18 cellular contexts compared by ENCODE assay signal in genomic region chr9:92300935-92301334, GRCh38. TPM values are rescaled to one million over a fixed set of nuclear protein-coding genes. Genes with fewer than 3 reads are reported as not detected.
A peak's percentile ranks its signal among the peaks of the same experiment; 100 is the strongest.
DNase-seq lines count a peak whose midpoint lies in the region; ATAC-seq, FAIRE-seq and TF ChIP-seq lines count a peak whose summit lies in the region.
"Had no signal": no experiment of that assay in that cellular context is flagged by ENCODE, and none has a peak within 500 bp of the region (broad histone marks: within the 10 kb centered on the region; RNA-seq: fewer than 3 reads in every experiment).

No MANE protein-coding gene starts in this region.

- H3K9me3 ChIP-seq in HepG2 (ENCODE audit: low read length) (no peaks in the 10 kb centered on the region), right lobe of liver (no peaks in the 10 kb centered on the region), SK-N-MC (ENCODE audit: low read depth, low read length) (no peaks in the 10 kb centered on the region), H1 (ENCODE audit: insufficient read depth in 2 of 2, low read depth in 1 of 2, low read length in 1 of 2) (no peaks in the 10 kb centered on the region)
- H3K9me3 ChIP-seq: Caco-2 had no signal

- H3K4me3 ChIP-seq in HepG2 (replicated peaks in 1 of 3; ENCODE audit: insufficient read depth in 1 of 3, low read depth in 2 of 3, low read length in 3 of 3) (no peak overlapping the region), right lobe of liver (no peak overlapping the region), SK-N-MC (no peak overlapping the region), H1 (ENCODE audit: extremely low read depth in 1 of 4, insufficient read depth in 2 of 4, low read depth in 3 of 4, low read length in 4 of 4) (no peak overlapping the region)

- H3K27me3 ChIP-seq in HepG2 (ENCODE audit: control insufficient read depth in 1 of 2, insufficient read depth in 2 of 2, low read length in 2 of 2) (no peaks in the 10 kb centered on the region), right lobe of liver (no peaks in the 10 kb centered on the region), H1 (replicated peaks in 1 of 4; ENCODE audit: control insufficient read depth in 3 of 4, extremely low read depth in 1 of 4, insufficient read depth in 3 of 4, low read length in 3 of 4) (no peaks in the 10 kb centered on the region)

- no peak overlapping the region for H3K4ac ChIP-seq in H1 (replicated peaks; ENCODE audit: insufficient read length, low read depth, low read length)

- no peak overlapping the region for H4K5ac ChIP-seq in H1 (ENCODE audit: insufficient read length, low read depth, low read length)

- 0 out of 2 replicates have a peak, but pooled peaks cover 2% of the 10 kb centered on the region for H3K79me1 ChIP-seq in H1 (ENCODE audit: low read depth, low read length)

- no peak overlapping the region for H4K91ac ChIP-seq in H1 (replicated peaks; ENCODE audit: insufficient read length, low read length)

- TF ChIP-seq RAD21 in HepG2 (CRISPR knock-in tag; IDR thresholded peaks at IDR 0.05): no peak
- no peak for TF ChIP-seq RAD21 in H1 (IDR thresholded peaks at IDR 0.05 in 1 of 2, conservative IDR thresholded peaks at IDR 0.05 in 1 of 2; ENCODE audit: low read depth in 2 of 2, low read length in 2 of 2)

- no peak overlapping the region for H3K56ac ChIP-seq in H1 (replicated peaks; ENCODE audit: insufficient read length, low read depth, low read length)

- ATAC-seq in HepG2: no peak
- ATAC-seq in right lobe of liver: no peak

- TF ChIP-seq CTCF in HepG2 (CRISPR knock-in tag; IDR thresholded peaks at IDR 0.05) (no peak), right lobe of liver (IDR thresholded peaks at IDR 0.05) (no peak), H1 (IDR thresholded peaks at IDR 0.05; ENCODE audit: control extremely low read depth in 1 of 3, insufficient read depth in 1 of 3, low read depth in 1 of 3, low read length in 3 of 3) (no peak)

- BruUV-seq in HepG2 (replicated peaks; lab: Mats Ljungman, UMichigan): no TSS peak

- H3K36me3 ChIP-seq in HepG2 (replicated peaks in 1 of 2; ENCODE audit: control insufficient read depth in 1 of 2, insufficient read depth in 2 of 2, low read length in 2 of 2) (peaks cover 12 to 70% of the 10 kb centered on the region in 2 experiments), right lobe of liver (peaks cover 0 to 91% (median 36%) of the 10 kb centered on the region in 4 donors), SK-N-MC (ENCODE audit: insufficient read depth, low read length) (peaks cover 92% of the 10 kb centered on the region), H1 (ENCODE audit: control insufficient read depth in 2 of 4, insufficient read depth in 4 of 4, low read length in 3 of 4) (peaks cover 20 to 86% (median 62%) of the 10 kb centered on the region in 4 experiments)

- FAIRE-seq in HepG2 (lab: Jason Lieb, UNC) (no peak), H1 (lab: Jason Lieb, UNC) (no peak)
- FAIRE-seq: D721Med, G401.6, GM12891 had no signal

- H2AFZ ChIP-seq in HepG2 (ENCODE audit: low read length): no peak overlapping the region
- no peak overlapping the region for H2AFZ ChIP-seq in H1 (ENCODE audit: low read length)

- no peak overlapping the region for H3K18ac ChIP-seq in H1 (ENCODE audit: extremely low read depth, low read length)

- no peaks in the 10 kb centered on the region for H3K23me2 ChIP-seq in H1 (ENCODE audit: low read depth, low read length)

- no peak overlapping the region for H2AK5ac ChIP-seq in H1 (ENCODE audit: low read depth, low read length)

- H2BK5ac ChIP-seq in H1 (ENCODE audit: low read depth, low read length): no peak overlapping the region

- DNase-seq in HepG2 (ENCODE audit: low spot score): no peak
- no peak for DNase-seq in right lobe of liver
- no peak for DNase-seq in SK-N-MC (ENCODE audit: low read depth, low spot score)
- DNase-seq in H1 (ENCODE audit: low read depth in 1 of 2, low spot score in 2 of 2): no peak
- DNase-seq in activated CD8-positive, alpha-beta memory T cell treated with anti-CD3 and anti-CD28 coated beads for 24 hours: no peak
- no peak for DNase-seq in NCI-H2107 (lab: John Stamatoyannopoulos, UW)
- DNase-seq in foreskin melanocyte: no peak
- DNase-seq: 8988T; Caco-2; CD4-positive, alpha-beta T cell; GOT3; H9; KG1 had no signal

- CTCF ChIA-PET in HepG2 (lab: Yijun Ruan, JAX; ENCODE audit: low intra/inter-chr PET ratio, low total read pairs): no interaction called here
- CTCF ChIA-PET in H1 (lab: Charles Lee; ENCODE audit: partially characterized antibody): interaction anchor here (1.1 kb wide), 1 partner anchor 160 kb away, joined by 3 read pairs; no protein-coding TSS in a partner anchor

- H3K9ac ChIP-seq in HepG2 (ENCODE audit: insufficient read depth, low read depth, low read length) (no peak overlapping the region), SK-N-MC (ENCODE audit: insufficient read length) (peak overlapping the region; percentile 9), H1 (replicated peaks in 1 of 4; ENCODE audit: extremely low read depth in 1 of 4, low read depth in 3 of 4, low read length in 3 of 4) (no peak overlapping the region)

- intact Hi-C loops in HepG2 (cut with micrococcal nuclease; ENCODE audit: unreplicated experiment) (no loop called here), right lobe of liver (cut with DNase I) (no loop called here)

- H3K4me1 ChIP-seq in HepG2 (ENCODE audit: insufficient read depth, low read length) (no peaks in the 10 kb centered on the region), right lobe of liver (no peaks in the 10 kb centered on the region), H1 (replicated peaks in 1 of 4; ENCODE audit: control insufficient read depth in 3 of 4, insufficient read depth in 4 of 4, low read length in 3 of 4) (no peaks in the 10 kb centered on the region)

- in situ Hi-C loops in HepG2 (cut with HindIII; ENCODE audit: extremely low pct_ligation_motif_present, low pct_unique_long_range_greater_than_20kb): no loop called here

- H4K20me1 ChIP-seq in HepG2 (ENCODE audit: insufficient read depth, low read length) (no peaks in the 10 kb centered on the region), H1 (replicated peaks in 1 of 2; ENCODE audit: control insufficient read depth in 1 of 2, insufficient read depth in 2 of 2, low read length in 2 of 2) (no peaks in the 10 kb centered on the region)

- H2BK20ac ChIP-seq in H1 (ENCODE audit: low read length): no peak overlapping the region

- TF ChIP-seq EP300 in HepG2 (IDR thresholded peaks at IDR 0.05; ENCODE audit: low read depth in 2 of 2, low read length in 2 of 2): no peak
- no peak for TF ChIP-seq EP300 in HepG2 (CRISPR knock-in tag; IDR thresholded peaks at IDR 0.05; ENCODE audit: borderline replicate concordance)
- no peak for TF ChIP-seq EP300 in H1 (IDR thresholded peaks at IDR 0.05; ENCODE audit: borderline replicate concordance in 1 of 2, low read depth in 2 of 2, low read length in 2 of 2)

- H3K79me2 ChIP-seq in HepG2 (ENCODE audit: insufficient read depth, low read length): no peaks in the 10 kb centered on the region
- no peaks in the 10 kb centered on the region for H3K79me2 ChIP-seq in H1 (ENCODE audit: control insufficient read depth in 1 of 2, insufficient read depth in 2 of 2, low read length in 2 of 2)

- H3K27ac ChIP-seq in HepG2 (ENCODE audit: extremely low read length, insufficient read depth, low read length): no peak overlapping the region
- H3K27ac ChIP-seq in right lobe of liver: no peak overlapping the region
- no peak overlapping the region for H3K27ac ChIP-seq in SK-N-MC
- H3K27ac ChIP-seq in H1 (ENCODE audit: low read depth, low read length): no peak overlapping the region
- H3K27ac ChIP-seq: C4-2B, HL-60 had no signal

- H4K8ac ChIP-seq in H1 (ENCODE audit: extremely low read depth, insufficient read depth, low read length): no peak overlapping the region

- POLR2A ChIA-PET in HepG2 (lab: Yijun Ruan, JAX) (no interaction called here), H1 (lab: Charles Lee; ENCODE audit: partially characterized antibody) (interaction anchor here (1.5 to 2.2 kb wide), 3 partner anchors 9 to 24 kb away, joined by 3 to 9 read pairs (median 6); partner anchors contain the start of gene NOL8)

- TF ChIP-seq POLR2A in HepG2 (IDR thresholded peaks at IDR 0.05; ENCODE audit: insufficient read depth in 1 of 2, low read depth in 2 of 2, low read length in 2 of 2) (no peak), right lobe of liver (IDR thresholded peaks at IDR 0.05) (no peak), H1 (IDR thresholded peaks at IDR 0.05; ENCODE audit: control extremely low read depth in 1 of 2, low read depth in 2 of 2, low read length in 2 of 2) (no peak)

- H3K14ac ChIP-seq in H1 (ENCODE audit: insufficient read length): no peak overlapping the region

- 83% methylated on average over 1 of the region's 1 CpG for WGBS in HepG2 (ENCODE audit: low lambda C conversion rate)
- WGBS in right lobe of liver (ENCODE audit: insufficient coverage, low coverage, low lambda C conversion rate, missing lambda C conversion rate): 58% methylated on average over 1 of the region's 1 CpG
- 69% methylated on average over 1 of the region's 1 CpG; no CpG with 5 or more reads in 1 of the 2 experiments for WGBS in H1 (ENCODE audit: extremely low coverage in 1 of 2, insufficient coverage in 1 of 2, insufficient read length in 1 of 2, insufficient replicate concordance in 2 of 2, low coverage in 1 of 2, low lambda C conversion rate in 2 of 2, missing lambda C conversion rate in 1 of 2), 2 experiments

- H2BK120ac ChIP-seq in H1 (replicated peaks; ENCODE audit: low read depth, low read length): no peak overlapping the region

- H3K4me2 ChIP-seq in HepG2 (ENCODE audit: low read depth, low read length): no peak overlapping the region
- no peak overlapping the region for H3K4me2 ChIP-seq in H1 (ENCODE audit: insufficient read depth in 1 of 2, low read depth in 2 of 2, low read length in 2 of 2)

- H3K23ac ChIP-seq in H1 (ENCODE audit: insufficient read length): no peak overlapping the region

- H2BK12ac ChIP-seq in H1 (ENCODE audit: low read depth, low read length): no peak overlapping the region

- H2BK15ac ChIP-seq in H1 (ENCODE audit: low read length): no peak overlapping the region

RNA-seq across cellular contexts. Expression of gene IARS1, which starts 7.4 kb away (rescaled TPM):
- total RNA-seq in HepG2 (2016; rRNA removed; fragmentation: Illumina TruSeq; extraction: Trizol): 185 and 277 TPM in 2 replicates
- 84.7 and 106 TPM in 2 replicates for total RNA-seq in HepG2 (2016; cell fraction: cytosol; rRNA removed; fragmentation: Illumina TruSeq; extraction: Trizol; ENCODE audit: low read depth)
- 179 and 271 TPM in 2 replicates for total RNA-seq in HepG2 (2016; cell fraction: insoluble cytoplasmic fraction; rRNA removed; fragmentation: Illumina TruSeq; extraction: Trizol)
- total RNA-seq in HepG2 (2016; cell fraction: membrane; rRNA removed; fragmentation: Illumina TruSeq; extraction: Trizol): 78.5 and 86.4 TPM in 2 replicates
- 163 and 177 TPM in 2 replicates for total RNA-seq in HepG2 (2016; cell fraction: nucleus; rRNA removed; fragmentation: Illumina TruSeq; extraction: Trizol)
- 55.9 and 58.6 TPM in 2 replicates for polyA plus RNA-seq in HepG2 (2011; rRNA removed)
- polyA plus RNA-seq in HepG2 (2011; cell fraction: cytosol; rRNA removed): 29.6 and 45.6 TPM in 2 replicates
- 139 and 184 TPM in 2 replicates for polyA plus RNA-seq in HepG2 (2011; cell fraction: nucleus; rRNA removed)
- 119 and 136 TPM in 2 replicates for polyA plus RNA-seq in HepG2 (2012)
- polyA plus RNA-seq in HepG2 (2016; cell fraction: cytosol; fragmentation: Illumina TruSeq; extraction: Trizol; ENCODE audit: low read depth): 6.9 and 7.5 TPM in 2 replicates
- 143 and 151 TPM in 2 replicates for polyA plus RNA-seq in HepG2 (2016; cell fraction: insoluble cytoplasmic fraction; fragmentation: Illumina TruSeq; extraction: Trizol; ENCODE audit: low read depth)
- polyA plus RNA-seq in HepG2 (2016; cell fraction: membrane; fragmentation: Illumina TruSeq; extraction: Trizol; ENCODE audit: low read depth): 15.1 and 17.8 TPM in 2 replicates
- polyA plus RNA-seq in HepG2 (2016; cell fraction: nucleus; fragmentation: Illumina TruSeq; extraction: Trizol; ENCODE audit: insufficient read depth, low read depth): 120 and 132 TPM in 2 replicates
- 84.4 and 109 TPM in 2 replicates for polyA minus RNA-seq in HepG2 (2011; rRNA and poly(A)+ RNA removed; ENCODE audit: low replicate concordance)
- polyA minus RNA-seq in HepG2 (2011; cell fraction: cytosol; rRNA and poly(A)+ RNA removed): 94.4 and 128 TPM in 2 replicates
- 274 and 399 TPM in 2 replicates for polyA minus RNA-seq in HepG2 (2011; cell fraction: nucleus; rRNA and poly(A)+ RNA removed)
- total RNA-seq in right lobe of liver: 10 to 100 TPM; 31.8 to 64.9 (median 40.6) TPM
- 224 and 243 TPM in 2 replicates for total RNA-seq in H1 (2021; fragmentation: NEBNext Ultra II Directional; extraction: Animal tissue kit (Norgen Biotek cat#: 25700))
- polyA plus RNA-seq in H1 (2011; rRNA removed): 64.9 and 74.9 TPM in 2 replicates
- 79.0 TPM for polyA plus RNA-seq in H1 (2011; cell fraction: cytosol; rRNA removed)
- polyA plus RNA-seq in H1 (2011; cell fraction: nucleus; rRNA removed): 112 TPM
- polyA plus RNA-seq in H1 (2012, experiment 1 of 2): 137 to 194 TPM (median 160 TPM) in 4 replicates
- 9.3 TPM for polyA plus RNA-seq in H1 (2012, experiment 2 of 2)
- polyA plus RNA-seq in H1 (2013, experiment 1 of 2): 140 TPM
- polyA plus RNA-seq in H1 (2013, experiment 2 of 2): 128 TPM
- 196 and 282 TPM in 2 replicates for polyA minus RNA-seq in H1 (2011; rRNA and poly(A)+ RNA removed)
- polyA minus RNA-seq in H1 (2011; cell fraction: cytosol; rRNA and poly(A)+ RNA removed): 118 TPM
- 263 TPM for polyA minus RNA-seq in H1 (2011; cell fraction: nucleus; rRNA and poly(A)+ RNA removed)

RNA-seq across cellular contexts. Expression of gene NOL8, which starts 24.2 kb away (rescaled TPM):
- 35.4 and 36.3 TPM in 2 replicates for total RNA-seq in HepG2 (2016; rRNA removed; fragmentation: Illumina TruSeq; extraction: Trizol)
- total RNA-seq in HepG2 (2016; cell fraction: cytosol; rRNA removed; fragmentation: Illumina TruSeq; extraction: Trizol; ENCODE audit: low read depth): 19.9 and 24.9 TPM in 2 replicates
- 33.5 and 36.8 TPM in 2 replicates for total RNA-seq in HepG2 (2016; cell fraction: insoluble cytoplasmic fraction; rRNA removed; fragmentation: Illumina TruSeq; extraction: Trizol)
- total RNA-seq in HepG2 (2016; cell fraction: membrane; rRNA removed; fragmentation: Illumina TruSeq; extraction: Trizol): 14.0 and 17.4 TPM in 2 replicates
- 59.6 and 61.3 TPM in 2 replicates for total RNA-seq in HepG2 (2016; cell fraction: nucleus; rRNA removed; fragmentation: Illumina TruSeq; extraction: Trizol)
- polyA plus RNA-seq in HepG2 (2011; rRNA removed): 11.3 and 12.8 TPM in 2 replicates
- polyA plus RNA-seq in HepG2 (2011; cell fraction: cytosol; rRNA removed): 3.3 and 4.5 TPM in 2 replicates
- 27.5 and 32.9 TPM in 2 replicates for polyA plus RNA-seq in HepG2 (2011; cell fraction: nucleus; rRNA removed)
- 17.8 and 22.1 TPM in 2 replicates for polyA plus RNA-seq in HepG2 (2012)
- polyA plus RNA-seq in HepG2 (2016; cell fraction: cytosol; fragmentation: Illumina TruSeq; extraction: Trizol; ENCODE audit: low read depth): 1.8 and 1.9 TPM in 2 replicates
- polyA plus RNA-seq in HepG2 (2016; cell fraction: insoluble cytoplasmic fraction; fragmentation: Illumina TruSeq; extraction: Trizol; ENCODE audit: low read depth): 34.7 and 35.4 TPM in 2 replicates
- 4.0 and 4.1 TPM in 2 replicates for polyA plus RNA-seq in HepG2 (2016; cell fraction: membrane; fragmentation: Illumina TruSeq; extraction: Trizol; ENCODE audit: low read depth)
- 104 and 110 TPM in 2 replicates for polyA plus RNA-seq in HepG2 (2016; cell fraction: nucleus; fragmentation: Illumina TruSeq; extraction: Trizol; ENCODE audit: insufficient read depth, low read depth)
- polyA minus RNA-seq in HepG2 (2011; rRNA and poly(A)+ RNA removed; ENCODE audit: low replicate concordance): 9.2 and 37.1 TPM in 2 replicates
- polyA minus RNA-seq in HepG2 (2011; cell fraction: cytosol; rRNA and poly(A)+ RNA removed): 6.8 and 10.6 TPM in 2 replicates
- 71.3 and 97.8 TPM in 2 replicates for polyA minus RNA-seq in HepG2 (2011; cell fraction: nucleus; rRNA and poly(A)+ RNA removed)
- total RNA-seq in right lobe of liver: 10 to 100 TPM in 5 of 6 experiments, 1 to 10 TPM in 1; 8.9 to 25.9 (median 15.9) TPM
- 30.4 and 31.8 TPM in 2 replicates for total RNA-seq in H1 (2021; fragmentation: NEBNext Ultra II Directional; extraction: Animal tissue kit (Norgen Biotek cat#: 25700))
- 3.0 and 6.2 TPM in 2 replicates for polyA plus RNA-seq in H1 (2011; rRNA removed)
- polyA plus RNA-seq in H1 (2011; cell fraction: cytosol; rRNA removed): 12.0 TPM
- polyA plus RNA-seq in H1 (2011; cell fraction: nucleus; rRNA removed): 11.6 TPM
- polyA plus RNA-seq in H1 (2012, experiment 1 of 2): 13.3 to 23.8 TPM (median 18.7 TPM) in 4 replicates
- 2.4 TPM for polyA plus RNA-seq in H1 (2012, experiment 2 of 2)
- 41.4 TPM for polyA plus RNA-seq in H1 (2013, experiment 1 of 2)
- polyA plus RNA-seq in H1 (2013, experiment 2 of 2): 38.5 TPM
- 25.7 and 29.1 TPM in 2 replicates for polyA minus RNA-seq in H1 (2011; rRNA and poly(A)+ RNA removed)
- 13.4 TPM for polyA minus RNA-seq in H1 (2011; cell fraction: cytosol; rRNA and poly(A)+ RNA removed)
- polyA minus RNA-seq in H1 (2011; cell fraction: nucleus; rRNA and poly(A)+ RNA removed): 55.1 TPM

RNA-seq across cellular contexts. Expression of gene CENPP, which starts 24.8 kb away (rescaled TPM):
- 11.0 and 11.4 TPM in 2 replicates for total RNA-seq in HepG2 (2016; rRNA removed; fragmentation: Illumina TruSeq; extraction: Trizol)
- 2.3 and 3.3 TPM in 2 replicates for total RNA-seq in HepG2 (2016; cell fraction: cytosol; rRNA removed; fragmentation: Illumina TruSeq; extraction: Trizol; ENCODE audit: low read depth)
- 9.2 and 12.7 TPM in 2 replicates for total RNA-seq in HepG2 (2016; cell fraction: insoluble cytoplasmic fraction; rRNA removed; fragmentation: Illumina TruSeq; extraction: Trizol)
- 6.4 and 7.6 TPM in 2 replicates for total RNA-seq in HepG2 (2016; cell fraction: membrane; rRNA removed; fragmentation: Illumina TruSeq; extraction: Trizol)
- total RNA-seq in HepG2 (2016; cell fraction: nucleus; rRNA removed; fragmentation: Illumina TruSeq; extraction: Trizol): 14.0 and 16.0 TPM in 2 replicates
- 1.2 and 2.0 TPM in 2 replicates for polyA plus RNA-seq in HepG2 (2011; rRNA removed)
- polyA plus RNA-seq in HepG2 (2011; cell fraction: cytosol; rRNA removed): 0.59 and 0.67 TPM in 2 replicates
- 0.63 and 0.69 TPM in 2 replicates for polyA plus RNA-seq in HepG2 (2011; cell fraction: nucleus; rRNA removed)
- 2.4 and 3.9 TPM in 2 replicates for polyA plus RNA-seq in HepG2 (2012)
- 3.7 and 4.4 TPM in 2 replicates for polyA plus RNA-seq in HepG2 (2016; cell fraction: cytosol; fragmentation: Illumina TruSeq; extraction: Trizol; ENCODE audit: low read depth)
- polyA plus RNA-seq in HepG2 (2016; cell fraction: insoluble cytoplasmic fraction; fragmentation: Illumina TruSeq; extraction: Trizol; ENCODE audit: low read depth): 9.4 and 13.3 TPM in 2 replicates
- polyA plus RNA-seq in HepG2 (2016; cell fraction: membrane; fragmentation: Illumina TruSeq; extraction: Trizol; ENCODE audit: low read depth): 5.5 and 5.6 TPM in 2 replicates
- polyA plus RNA-seq in HepG2 (2016; cell fraction: nucleus; fragmentation: Illumina TruSeq; extraction: Trizol; ENCODE audit: insufficient read depth, low read depth): 3.7 and 5.9 TPM in 2 replicates
- 1.3 and 4.8 TPM in 2 replicates for polyA minus RNA-seq in HepG2 (2011; rRNA and poly(A)+ RNA removed; ENCODE audit: low replicate concordance)
- polyA minus RNA-seq in HepG2 (2011; cell fraction: cytosol; rRNA and poly(A)+ RNA removed): 0.79 and 1.3 TPM in 2 replicates
- 5.2 and 6.4 TPM in 2 replicates for polyA minus RNA-seq in HepG2 (2011; cell fraction: nucleus; rRNA and poly(A)+ RNA removed)
- total RNA-seq in right lobe of liver: 1 to 10 TPM; 1.0 to 3.7 (median 1.5) TPM
- total RNA-seq in H1 (2021; fragmentation: NEBNext Ultra II Directional; extraction: Animal tissue kit (Norgen Biotek cat#: 25700)): 9.9 and 10.8 TPM in 2 replicates
- polyA plus RNA-seq in H1 (2011; rRNA removed): 2.2 and 2.7 TPM in 2 replicates
- polyA plus RNA-seq in H1 (2011; cell fraction: cytosol; rRNA removed): 2.7 TPM
- polyA plus RNA-seq in H1 (2011; cell fraction: nucleus; rRNA removed): 5.3 TPM
- 2.6 to 7.0 TPM (median 3.8 TPM) in 4 replicates for polyA plus RNA-seq in H1 (2012, experiment 1 of 2)
- polyA plus RNA-seq in H1 (2012, experiment 2 of 2): 5.1 TPM
- polyA plus RNA-seq in H1 (2013, experiment 1 of 2): 11.2 TPM
- 11.4 TPM for polyA plus RNA-seq in H1 (2013, experiment 2 of 2)
- polyA minus RNA-seq in H1 (2011; rRNA and poly(A)+ RNA removed): 3.7 and 6.5 TPM in 2 replicates
- polyA minus RNA-seq in H1 (2011; cell fraction: cytosol; rRNA and poly(A)+ RNA removed): 2.4 TPM
- 16.1 TPM for polyA minus RNA-seq in H1 (2011; cell fraction: nucleus; rRNA and poly(A)+ RNA removed)

Comparison
In these comparisons a context has a peak if more than half of its experiments do, and no peak if none do; other contexts are left out.
1. Of the 41 proteins assayed by ChIP-seq in both HepG2 and H1: peak only in HepG2: none; only in H1: none; in both: MAFK; in neither: 40.